ENCODE assay signal across 1 cellular context in the genomic region with DNA sequence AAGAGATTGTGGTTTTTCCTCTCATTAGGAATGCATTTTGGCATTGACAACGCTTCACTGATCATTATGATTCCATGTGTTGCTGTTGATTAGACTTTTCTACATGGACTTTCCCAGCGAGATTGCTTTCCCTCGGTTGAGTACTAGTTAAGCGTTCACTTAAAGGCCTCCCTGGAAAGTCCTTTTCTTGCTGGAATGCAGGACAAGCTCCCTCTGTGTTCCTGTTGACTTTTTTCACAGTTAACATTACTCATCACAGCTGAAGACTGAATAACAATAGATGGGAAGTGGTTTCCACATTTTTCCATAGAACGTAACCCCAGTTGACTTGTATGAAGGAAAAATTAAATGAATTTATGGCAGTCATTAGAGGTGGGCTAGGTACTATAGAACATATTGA.
TF ChIP-seq lines count a peak whose summit lies in the region.

No MANE protein-coding gene starts in this region.

TF ChIP-seq in WTC11, 78 proteins besides CTCF, POLR2A, EP300 and RAD21 (continued from another document):
- TF ChIP-seq, protein P1, sequence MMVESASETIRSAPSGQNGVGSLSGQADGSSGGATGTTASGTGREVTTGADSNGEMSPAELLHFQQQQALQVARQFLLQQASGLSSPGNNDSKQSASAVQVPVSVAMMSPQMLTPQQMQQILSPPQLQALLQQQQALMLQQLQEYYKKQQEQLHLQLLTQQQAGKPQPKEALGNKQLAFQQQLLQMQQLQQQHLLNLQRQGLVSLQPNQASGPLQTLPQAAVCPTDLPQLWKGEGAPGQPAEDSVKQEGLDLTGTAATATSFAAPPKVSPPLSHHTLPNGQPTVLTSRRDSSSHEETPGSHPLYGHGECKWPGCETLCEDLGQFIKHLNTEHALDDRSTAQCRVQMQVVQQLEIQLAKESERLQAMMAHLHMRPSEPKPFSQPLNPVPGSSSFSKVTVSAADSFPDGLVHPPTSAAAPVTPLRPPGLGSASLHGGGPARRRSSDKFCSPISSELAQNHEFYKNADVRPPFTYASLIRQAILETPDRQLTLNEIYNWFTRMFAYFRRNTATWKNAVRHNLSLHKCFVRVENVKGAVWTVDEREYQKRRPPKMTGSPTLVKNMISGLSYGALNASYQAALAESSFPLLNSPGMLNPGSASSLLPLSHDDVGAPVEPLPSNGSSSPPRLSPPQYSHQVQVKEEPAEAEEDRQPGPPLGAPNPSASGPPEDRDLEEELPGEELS (CRISPR knock-in tag; IDR thresholded peaks at IDR 0.05): no peak
- TF ChIP-seq, protein P2, sequence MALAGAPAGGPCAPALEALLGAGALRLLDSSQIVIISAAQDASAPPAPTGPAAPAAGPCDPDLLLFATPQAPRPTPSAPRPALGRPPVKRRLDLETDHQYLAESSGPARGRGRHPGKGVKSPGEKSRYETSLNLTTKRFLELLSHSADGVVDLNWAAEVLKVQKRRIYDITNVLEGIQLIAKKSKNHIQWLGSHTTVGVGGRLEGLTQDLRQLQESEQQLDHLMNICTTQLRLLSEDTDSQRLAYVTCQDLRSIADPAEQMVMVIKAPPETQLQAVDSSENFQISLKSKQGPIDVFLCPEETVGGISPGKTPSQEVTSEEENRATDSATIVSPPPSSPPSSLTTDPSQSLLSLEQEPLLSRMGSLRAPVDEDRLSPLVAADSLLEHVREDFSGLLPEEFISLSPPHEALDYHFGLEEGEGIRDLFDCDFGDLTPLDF (CRISPR knock-in tag; IDR thresholded peaks at IDR 0.05): no peak
- no peak for TF ChIP-seq NFYB (CRISPR knock-in tag; conservative IDR thresholded peaks at IDR 0.05; ENCODE audit: low read depth)
- no peak for TF ChIP-seq IRF1 (CRISPR knock-in tag; IDR thresholded peaks at IDR 0.05)
- no peak for TF ChIP-seq USF1 (CRISPR knock-in tag; IDR thresholded peaks at IDR 0.05)
- no peak for TF ChIP-seq RELA (CRISPR knock-in tag; IDR thresholded peaks at IDR 0.05; ENCODE audit: borderline replicate concordance)
- no peak for TF ChIP-seq ZNF396 (CRISPR knock-in tag; IDR thresholded peaks at IDR 0.05; ENCODE audit: borderline replicate concordance)
- TF ChIP-seq ZSCAN18 (CRISPR knock-in tag; IDR thresholded peaks at IDR 0.05): no peak
